Comparison of ENCODE assay signal across 13 cellular contexts in genomic region chr5:10324519-10325370, GRCh38. TPM values are rescaled to one million over a fixed set of nuclear protein-coding genes. Genes with fewer than 3 reads are reported as not detected.
A peak's percentile ranks its signal among the peaks of the same experiment; 100 is the strongest.
DNase-seq lines count a peak whose midpoint lies in the region; ATAC-seq and TF ChIP-seq lines count a peak whose summit lies in the region.
"Had no signal": no experiment of that assay in that cellular context is flagged by ENCODE, and none has a peak within 500 bp of the region (broad histone marks: within the 10 kb centered on the region; RNA-seq: fewer than 3 reads in every experiment).

No MANE protein-coding gene starts in this region.

- H3K27ac ChIP-seq in SK-N-MC (peak overlapping the region; percentile 76; the same call in 1 of the 2 replicates), foreskin keratinocyte (no peak overlapping the region)
- H3K27ac ChIP-seq: body of pancreas, stomach had no signal

- no peak overlapping the region for H3K9ac ChIP-seq in SK-N-MC (ENCODE audit: insufficient read length)

- H3K4me1 Mint-ChIP-seq in type B pancreatic cell (ENCODE audit: unreplicated experiment), result peaks cover 16% of the 10 kb centered on the region
- H3K4me1 Mint-ChIP-seq: activated B cell treated with CpG ODN at 0.5 μM for 24 hours; activated naive CD4-positive, alpha-beta T cell treated with anti-CD3 and anti-CD28 coated beads, Interleukin-2, amount 10 ng/mL, durations not matched to agents 7 days and 5 days had no signal

- H3K9me3 Mint-ChIP-seq in type B pancreatic cell, result no peaks in the 10 kb centered on the region
- H3K9me3 Mint-ChIP-seq: activated B cell treated with CpG ODN at 0.5 μM for 24 hours; activated naive CD4-positive, alpha-beta T cell treated with anti-CD3 and anti-CD28 coated beads, Interleukin-2, amount 10 ng/mL, durations not matched to agents 7 days and 5 days had no signal

- H3K9me3 ChIP-seq in SK-N-MC (ENCODE audit: low read depth, low read length), result no peaks in the 10 kb centered on the region
- H3K9me3 ChIP-seq: body of pancreas, stomach had no signal

- peaks cover 4% of the 10 kb centered on the region for H3K27me3 Mint-ChIP-seq in type B pancreatic cell

- H3K4me3 Mint-ChIP-seq in type B pancreatic cell, result no peak overlapping the region
- H3K4me3 Mint-ChIP-seq: activated B cell treated with CpG ODN at 0.5 μM for 24 hours; activated naive CD4-positive, alpha-beta T cell treated with anti-CD3 and anti-CD28 coated beads, Interleukin-2, amount 10 ng/mL, durations not matched to agents 7 days and 5 days had no signal

- H3K4me1 ChIP-seq in foreskin keratinocyte, result no peaks in the 10 kb centered on the region

- H3K27me3 ChIP-seq in foreskin keratinocyte, result no peaks in the 10 kb centered on the region
- H3K27me3 ChIP-seq: body of pancreas, stomach had no signal

- H3K36me3 Mint-ChIP-seq in type B pancreatic cell, result no peaks in the 10 kb centered on the region
- H3K36me3 Mint-ChIP-seq: activated naive CD4-positive, alpha-beta T cell treated with anti-CD3 and anti-CD28 coated beads, Interleukin-2, amount 10 ng/mL, durations not matched to agents 7 days and 5 days had no signal

- peak; percentile 7 for TF ChIP-seq CTCF in foreskin keratinocyte (conservative IDR thresholded peaks at IDR 0.05)
- TF ChIP-seq CTCF in type B pancreatic cell (conservative IDR thresholded peaks at IDR 0.05), result no peak

- no peaks in the 10 kb centered on the region for H3K36me3 ChIP-seq in SK-N-MC (ENCODE audit: insufficient read depth, low read length)
- H3K36me3 ChIP-seq: stomach had no signal

- no peak overlapping the region for H3K4me3 ChIP-seq in SK-N-MC
- H3K4me3 ChIP-seq: body of pancreas, stomach had no signal

- ATAC-seq in Right ventricle myocardium superior (ENCODE audit: poor library complexity), result peak; percentile 82
- ATAC-seq in left cardiac atrium, result no peak
- peak; percentile 23 for ATAC-seq in foreskin keratinocyte
- no peak for ATAC-seq in GM21576 (IDR thresholded peaks at IDR 0.05; ENCODE audit: unreplicated experiment)

- DNase-seq in Right ventricle myocardium superior, result no peak
- no peak for DNase-seq in left cardiac atrium
- no peak for DNase-seq in SK-N-MC (ENCODE audit: low read depth, low spot score)
- DNase-seq in foreskin keratinocyte, result no peak
- peak; percentile 12 for DNase-seq in ureter (ENCODE audit: low spot score)
- DNase-seq in type B pancreatic cell (ENCODE audit: extremely low spot score, unreplicated experiment), result no peak
- DNase-seq in activated CD4-positive, alpha-beta T cell treated with anti-CD3 and anti-CD28 coated beads, Interleukin-2, amount 50 U/mL, for 48 hours, result no peak
- DNase-seq: activated B cell treated with CpG ODN at 0.5 μM for 24 hours; activated naive CD4-positive, alpha-beta T cell treated with anti-CD3 and anti-CD28 coated beads, Interleukin-2, amount 10 ng/mL, durations not matched to agents 7 days and 5 days; body of pancreas; HCEC 1CT; stomach had no signal

- no peak overlapping the region for H3K27ac Mint-ChIP-seq in type B pancreatic cell
- H3K27ac Mint-ChIP-seq: activated B cell treated with CpG ODN at 0.5 μM for 24 hours; activated naive CD4-positive, alpha-beta T cell treated with anti-CD3 and anti-CD28 coated beads, Interleukin-2, amount 10 ng/mL, durations not matched to agents 7 days and 5 days had no signal

- intact Hi-C loops in Right ventricle myocardium superior (cut with DNase I), result loop anchor here (10.0 kb wide), 1 partner anchor 80 kb away; no protein-coding TSS in a partner anchor
- intact Hi-C loops in left cardiac atrium (cut with DNase I), result no loop called here

RNA-seq across cellular contexts. Expression of gene CMBL, which starts 17.0 kb away (rescaled TPM):
- 50.0 TPM for total RNA-seq in Right ventricle myocardium superior
- total RNA-seq in left cardiac atrium, result 10 to 100 TPM; 23.9 to 39.5 TPM
- total RNA-seq in foreskin keratinocyte, result 16.4 and 17.8 TPM in 2 replicates
- polyA plus RNA-seq in foreskin keratinocyte, result 18.0 and 20.9 TPM in 2 replicates
- 20.7 TPM for total RNA-seq in ureter
- 12.1 and 32.9 TPM in 2 replicates for total RNA-seq in type B pancreatic cell (ENCODE audit: low replicate concordance)
- total RNA-seq: activated B cell treated with CpG ODN at 0.5 μM for 24 hours had no signal

RNA-seq across cellular contexts. Expression of gene MARCHF6, which starts 28.8 kb away (rescaled TPM):
- total RNA-seq in Right ventricle myocardium superior (170 TPM), left cardiac atrium (100 to 1,000 TPM; 140 to 160 TPM), foreskin keratinocyte (67.7 and 68.4 TPM in 2 replicates), ureter (151 TPM), type B pancreatic cell (ENCODE audit: low replicate concordance) (132 and 199 TPM in 2 replicates)
- 27.4 and 32.7 TPM in 2 replicates for polyA plus RNA-seq in foreskin keratinocyte

Comparison
In these comparisons a context has a peak if more than half of its experiments do, and no peak if none do; other contexts are left out.
1. ATAC-seq: peak in Right ventricle myocardium superior (single experiment) and foreskin keratinocyte (single experiment); none in left cardiac atrium (0 of 2) and GM21576 (single experiment).